Comparison of ENCODE assay signal across 12 cellular contexts in the genomic region with DNA sequence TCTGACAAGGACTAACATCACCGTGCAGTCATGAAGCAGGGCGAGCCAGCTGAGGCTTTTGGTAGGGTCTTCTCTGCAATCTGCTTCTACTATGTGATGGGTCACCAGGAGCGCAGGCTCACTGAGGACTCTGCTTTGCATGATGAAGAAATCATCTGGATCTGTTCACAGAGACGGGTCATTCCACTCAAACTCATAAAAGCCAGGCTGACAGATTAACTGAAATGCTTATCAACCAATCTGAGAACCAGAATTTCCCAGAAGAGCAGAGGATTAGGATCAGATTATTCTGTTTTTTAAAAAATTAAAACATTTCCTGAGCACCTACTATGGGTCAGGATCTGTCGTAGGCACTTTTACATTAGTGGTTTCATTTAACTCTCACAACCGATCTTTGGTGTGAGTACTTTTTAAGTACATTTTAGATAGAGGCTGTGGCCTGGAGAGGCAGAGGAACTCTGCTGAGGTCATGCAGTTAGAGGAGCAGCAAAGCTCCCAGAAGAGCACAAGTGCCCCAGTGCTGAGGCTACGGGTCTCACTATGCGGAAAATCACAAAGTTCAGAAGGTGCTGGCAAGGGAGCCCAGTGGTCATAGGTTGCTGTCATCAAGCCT.
DNase-seq lines count a peak whose midpoint lies in the region; ATAC-seq, FAIRE-seq and TF ChIP-seq lines count a peak whose summit lies in the region.
"Had no signal": no experiment of that assay in that cellular context is flagged by ENCODE, and none has a peak within 500 bp of the region (broad histone marks: within the 10 kb centered on the region; RNA-seq: fewer than 3 reads in every experiment).

No MANE protein-coding gene starts in this region.

- peak overlapping the region in 6 of 7 donors; percentile 51 to 79 (median 68) for H3K4me3 Mint-ChIP-seq in CD8-positive, alpha-beta memory T cell
- no peak overlapping the region for H3K4me3 Mint-ChIP-seq in nephron progenitor cell

- H3K36me3 ChIP-seq in CD8-positive, alpha-beta memory T cell (ENCODE audit: insufficient read depth, low read length), result no peaks in the 10 kb centered on the region
- no peaks in the 10 kb centered on the region for H3K36me3 ChIP-seq in OCI-LY3 (replicated peaks; ENCODE audit: low read depth, low read length)
- no peaks in the 10 kb centered on the region for H3K36me3 ChIP-seq in H1 (ENCODE audit: control insufficient read depth in 2 of 4, insufficient read depth in 4 of 4, low read length in 3 of 4)

- no peak overlapping the region for H3K27ac ChIP-seq in CD8-positive, alpha-beta memory T cell (ENCODE audit: low read depth, low read length)
- H3K27ac ChIP-seq in OCI-LY3 (ENCODE audit: low read length) (no peak overlapping the region), H1 (ENCODE audit: low read depth, low read length) (no peak overlapping the region)

- H4K20me1 ChIP-seq in OCI-LY3 (ENCODE audit: insufficient read depth, low read length) (no peaks in the 10 kb centered on the region), H1 (replicated peaks in 1 of 2; ENCODE audit: control insufficient read depth in 1 of 2, insufficient read depth in 2 of 2, low read length in 2 of 2) (no peaks in the 10 kb centered on the region)

- H3K23ac ChIP-seq in H1 (ENCODE audit: insufficient read length), result no peak overlapping the region

- H3K79me2 ChIP-seq in OCI-LY3 (ENCODE audit: low read length) (no peaks in the 10 kb centered on the region), H1 (ENCODE audit: control insufficient read depth in 1 of 2, insufficient read depth in 2 of 2, low read length in 2 of 2) (no peaks in the 10 kb centered on the region)

- H4K5ac ChIP-seq in H1 (ENCODE audit: insufficient read length, low read depth, low read length), result no peak overlapping the region

- H3K4me1 Mint-ChIP-seq in CD8-positive, alpha-beta memory T cell, result peaks cover 20 to 59% (median 39%) of the 10 kb centered on the region in 3 donors
- H3K4me1 Mint-ChIP-seq in nephron progenitor cell, result peaks cover 10% of the 10 kb centered on the region

- 87% methylated on average over 8 of the region's 8 CpGs; no CpG with 5 or more reads in 1 of the 2 experiments for WGBS in H1 (ENCODE audit: extremely low coverage in 1 of 2, insufficient coverage in 1 of 2, insufficient read length in 1 of 2, insufficient replicate concordance in 2 of 2, low coverage in 1 of 2, low lambda C conversion rate in 2 of 2, missing lambda C conversion rate in 1 of 2), 2 experiments

- no peaks in the 10 kb centered on the region for H3K23me2 ChIP-seq in H1 (ENCODE audit: low read depth, low read length)

- H4K8ac ChIP-seq in H1 (ENCODE audit: extremely low read depth, insufficient read depth, low read length), result no peak overlapping the region

- TF ChIP-seq RAD21 in H1 (IDR thresholded peaks at IDR 0.05 in 1 of 2, conservative IDR thresholded peaks at IDR 0.05 in 1 of 2; ENCODE audit: low read depth in 2 of 2, low read length in 2 of 2), result no peak

- H3K14ac ChIP-seq in H1 (ENCODE audit: insufficient read length), result no peak overlapping the region

- peaks cover 0 to 3% of the 10 kb centered on the region in 2 donors for H3K27me3 Mint-ChIP-seq in CD8-positive, alpha-beta memory T cell
- H3K27me3 Mint-ChIP-seq in nephron progenitor cell (ENCODE audit: low read depth, poor library complexity), result no peaks in the 10 kb centered on the region

- no peak overlapping the region; the same call in 1 of the 2 replicates for H3K9ac ChIP-seq in OCI-LY3 (ENCODE audit: low read length)
- no peak overlapping the region for H3K9ac ChIP-seq in H1 (replicated peaks in 1 of 4; ENCODE audit: extremely low read depth in 1 of 4, low read depth in 3 of 4, low read length in 3 of 4)

- no peak for TF ChIP-seq EP300 in H1 (IDR thresholded peaks at IDR 0.05; ENCODE audit: borderline replicate concordance in 1 of 2, low read depth in 2 of 2, low read length in 2 of 2)

- H3K4me2 ChIP-seq in OCI-LY3 (ENCODE audit: low read length) (peak overlapping the region; percentile 53), H1 (ENCODE audit: insufficient read depth in 1 of 2, low read depth in 2 of 2, low read length in 2 of 2) (no peak overlapping the region)

- no peak overlapping the region for H3K4ac ChIP-seq in H1 (replicated peaks; ENCODE audit: insufficient read length, low read depth, low read length)

- POLR2A ChIA-PET in CD8-positive, alpha-beta memory T cell (lab: Charles Lee), result no interaction called here
- POLR2A ChIA-PET in H1 (lab: Charles Lee; ENCODE audit: partially characterized antibody), result no interaction called here

- peak; percentile 7 for FAIRE-seq in H1 (lab: Jason Lieb, UNC)

- peak overlapping the region; percentile 27 for H3K4me3 ChIP-seq in CD8-positive, alpha-beta memory T cell (ENCODE audit: low read length)
- H3K4me3 ChIP-seq in OCI-LY3 (ENCODE audit: low read length) (peak overlapping the region; percentile 47), H1 (ENCODE audit: extremely low read depth in 1 of 4, insufficient read depth in 2 of 4, low read depth in 3 of 4, low read length in 4 of 4) (no peak overlapping the region)
- H3K4me3 ChIP-seq: skin epidermis had no signal

- no peaks in the 10 kb centered on the region for H3K9me3 ChIP-seq in CD8-positive, alpha-beta memory T cell (ENCODE audit: low read length)
- H3K9me3 ChIP-seq in OCI-LY3 (ENCODE audit: insufficient read depth, low read length) (no peaks in the 10 kb centered on the region), H1 (ENCODE audit: insufficient read depth in 2 of 2, low read depth in 1 of 2, low read length in 1 of 2) (no peaks in the 10 kb centered on the region)

- no peaks in the 10 kb centered on the region for H3K9me3 Mint-ChIP-seq in CD8-positive, alpha-beta memory T cell
- H3K9me3 Mint-ChIP-seq in nephron progenitor cell, result peaks cover 7% of the 10 kb centered on the region

- H3K18ac ChIP-seq in H1 (ENCODE audit: extremely low read depth, low read length), result no peak overlapping the region

- H2BK5ac ChIP-seq in H1 (ENCODE audit: low read depth, low read length), result no peak overlapping the region

- TF ChIP-seq POLR2A in H1 (IDR thresholded peaks at IDR 0.05; ENCODE audit: control extremely low read depth in 1 of 2, low read depth in 2 of 2, low read length in 2 of 2), result no peak

- peak overlapping the region; percentile 22 to 93 (median 84) for H3K27ac Mint-ChIP-seq in CD8-positive, alpha-beta memory T cell
- peak overlapping the region; percentile 42 for H3K27ac Mint-ChIP-seq in nephron progenitor cell

- H2BK12ac ChIP-seq in H1 (ENCODE audit: low read depth, low read length), result no peak overlapping the region

- CTCF ChIA-PET in CD8-positive, alpha-beta memory T cell (lab: Charles Lee), result no interaction called here
- CTCF ChIA-PET in H1 (lab: Charles Lee; ENCODE audit: partially characterized antibody), result interaction anchor here (0.6 to 1.5 kb wide), 3 partner anchors 24 to 608 kb away, joined by 3 to 6 read pairs (median 3); no protein-coding TSS in a partner anchor

- H4K91ac ChIP-seq in H1 (replicated peaks; ENCODE audit: insufficient read length, low read length), result no peak overlapping the region

- peaks cover 75% of the 10 kb centered on the region for H3K4me1 ChIP-seq in CD8-positive, alpha-beta memory T cell (ENCODE audit: insufficient read depth, low read length)
- peaks cover 44% of the 10 kb centered on the region for H3K4me1 ChIP-seq in OCI-LY3 (ENCODE audit: low read length)
- peaks cover 0 to 4% (median 1%) of the 10 kb centered on the region in 4 experiments; a peak in 3 of 7 replicates for H3K4me1 ChIP-seq in H1 (replicated peaks in 1 of 4; ENCODE audit: control insufficient read depth in 3 of 4, insufficient read depth in 4 of 4, low read length in 3 of 4)

- H3K79me1 ChIP-seq in H1 (ENCODE audit: low read depth, low read length), result no peaks in the 10 kb centered on the region

- H2AFZ ChIP-seq in OCI-LY3 (ENCODE audit: low read depth, low read length), result no peak overlapping the region
- no peak overlapping the region for H2AFZ ChIP-seq in H1 (ENCODE audit: low read length)

- ATAC-seq in HG03159 (IDR thresholded peaks at IDR 0.05; ENCODE audit: unreplicated experiment), result no peak

- H2BK15ac ChIP-seq in H1 (ENCODE audit: low read length), result no peak overlapping the region

- no peak overlapping the region for H2AK5ac ChIP-seq in H1 (ENCODE audit: low read depth, low read length)

- H3K56ac ChIP-seq in H1 (replicated peaks; ENCODE audit: insufficient read length, low read depth, low read length), result no peak overlapping the region

- no peak overlapping the region for H2BK20ac ChIP-seq in H1 (ENCODE audit: low read length)

- no peak overlapping the region for H2BK120ac ChIP-seq in H1 (replicated peaks; ENCODE audit: low read depth, low read length)

- DNase-seq in CD8-positive, alpha-beta memory T cell, result no peak
- DNase-seq in H1 (ENCODE audit: low read depth in 1 of 2, low spot score in 2 of 2) (no peak), nephron progenitor cell (no peak), AG08395 (ENCODE audit: low spot score) (no peak), OCI-M2 (lab: John Stamatoyannopoulos, UW; ENCODE audit: unreplicated experiment) (no peak), NCI-H226 (no peak)
- DNase-seq: activated CD8-positive, alpha-beta memory T cell treated with anti-CD3 and anti-CD28 coated beads, Interleukin-2, amount 50 U/mL, for 4 hours; NCI-H2171 treated with DMSO at 0.1 percent for 48 hours; stimulated activated CD8-positive, alpha-beta memory T cell treated with anti-CD3 and anti-CD28 coated beads, Interleukin-4, amount 100 ng/mL, for 48 hours had no signal

- no peaks in the 10 kb centered on the region for H3K27me3 ChIP-seq in CD8-positive, alpha-beta memory T cell (ENCODE audit: insufficient read depth, low read length, poor library complexity, severe bottlenecking)
- H3K27me3 ChIP-seq in OCI-LY3 (ENCODE audit: low read depth, low read length), result peaks cover 21% of the 10 kb centered on the region
- no peaks in the 10 kb centered on the region for H3K27me3 ChIP-seq in H1 (replicated peaks in 1 of 4; ENCODE audit: control insufficient read depth in 3 of 4, extremely low read depth in 1 of 4, insufficient read depth in 3 of 4, low read length in 3 of 4)

- peaks cover 0 to 2% (median 1%) of the 10 kb centered on the region in 3 donors for H3K36me3 Mint-ChIP-seq in CD8-positive, alpha-beta memory T cell
- peaks cover 9% of the 10 kb centered on the region for H3K36me3 Mint-ChIP-seq in nephron progenitor cell (ENCODE audit: low read depth)

- TF ChIP-seq CTCF in OCI-LY3 (IDR thresholded peaks at IDR 0.05; ENCODE audit: low read depth, low read length) (no peak), H1 (IDR thresholded peaks at IDR 0.05; ENCODE audit: control extremely low read depth in 1 of 3, insufficient read depth in 1 of 3, low read depth in 1 of 3, low read length in 3 of 3) (no peak), nephron progenitor cell (IDR thresholded peaks at IDR 0.05) (no peak)

TF ChIP-seq in H1, 55 proteins besides CTCF, POLR2A, EP300 and RAD21 (continues in another document):
- TF ChIP-seq, protein P1, sequence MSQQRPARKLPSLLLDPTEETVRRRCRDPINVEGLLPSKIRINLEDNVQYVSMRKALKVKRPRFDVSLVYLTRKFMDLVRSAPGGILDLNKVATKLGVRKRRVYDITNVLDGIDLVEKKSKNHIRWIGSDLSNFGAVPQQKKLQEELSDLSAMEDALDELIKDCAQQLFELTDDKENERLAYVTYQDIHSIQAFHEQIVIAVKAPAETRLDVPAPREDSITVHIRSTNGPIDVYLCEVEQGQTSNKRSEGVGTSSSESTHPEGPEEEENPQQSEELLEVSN (IDR thresholded peaks at IDR 0.05), result no peak
- no peak for TF ChIP-seq SP4 (IDR thresholded peaks at IDR 0.05; ENCODE audit: low read length)
- no peak for TF ChIP-seq PHF8 (conservative IDR thresholded peaks at IDR 0.05; ENCODE audit: low read depth, low read length)

Comparison
In these comparisons a context has a peak if more than half of its experiments do, and no peak if none do; other contexts are left out.
1. H3K4me3 ChIP-seq: peak in CD8-positive, alpha-beta memory T cell (single experiment) and OCI-LY3 (single experiment); none in H1 (0 of 4).